29 cellular contexts compared by ENCODE assay signal in genomic region chr1:39649786-39650185, GRCh38. TPM values are rescaled to one million over a fixed set of nuclear protein-coding genes. Genes with fewer than 3 reads are reported as not detected.
DNase-seq lines count a peak whose midpoint lies in the region; ATAC-seq, FAIRE-seq and TF ChIP-seq lines count a peak whose summit lies in the region.
"Had no signal": no experiment of that assay in that cellular context is flagged by ENCODE, and none has a peak within 500 bp of the region (broad histone marks: within the 10 kb centered on the region; RNA-seq: fewer than 3 reads in every experiment).

No MANE protein-coding gene starts in this region.

- H3K4me3 Mint-ChIP-seq in mesothelial cell of epicardium, result no peak overlapping the region
- H3K4me3 Mint-ChIP-seq: CD14-positive monocyte; CD4-positive, alpha-beta memory T cell; CD4-positive, CD25-positive, alpha-beta regulatory T cell; CD8-positive, alpha-beta memory T cell had no signal

- no peak for TF ChIP-seq POLR2A in uterus (IDR thresholded peaks at IDR 0.05)

- peak overlapping the region; percentile 66 for H3K27ac Mint-ChIP-seq in mesothelial cell of epicardium
- H3K27ac Mint-ChIP-seq: CD4-positive, alpha-beta memory T cell; CD4-positive, CD25-positive, alpha-beta regulatory T cell had no signal

- peaks cover 27% of the 10 kb centered on the region for H3K4me1 Mint-ChIP-seq in mesothelial cell of epicardium

- H3K4me1 ChIP-seq in uterus, result peaks cover 8 to 23% of the 10 kb centered on the region in 2 donors

- H3K4me3 ChIP-seq in uterus, result no peak overlapping the region
- H3K4me3 ChIP-seq in foreskin fibroblast (ENCODE audit: low read depth in 1 of 2, low read length in 2 of 2), result no peak overlapping the region
- H3K4me3 ChIP-seq: BLaER1, GM12878 had no signal

- H3K36me3 ChIP-seq in uterus, result no peaks in the 10 kb centered on the region
- H3K36me3 ChIP-seq: BE2C, BLaER1 had no signal

- no peaks in the 10 kb centered on the region for H3K27me3 ChIP-seq in uterus
- H3K27me3 ChIP-seq: BE2C, BLaER1 had no signal

- no peak for TF ChIP-seq CTCF in mesothelial cell of epicardium (IDR thresholded peaks at IDR 0.05; ENCODE audit: unreplicated experiment)
- no peak for TF ChIP-seq CTCF in uterus (IDR thresholded peaks at IDR 0.05)
- TF ChIP-seq CTCF in foreskin fibroblast (IDR thresholded peaks at IDR 0.05; ENCODE audit: low read depth, low read length), result no peak

- peak overlapping the region; percentile 27 to 43 for H3K27ac ChIP-seq in uterus
- H3K27ac ChIP-seq: BLaER1 had no signal

- H3K9me3 Mint-ChIP-seq in mesothelial cell of epicardium, result no peaks in the 10 kb centered on the region
- H3K9me3 Mint-ChIP-seq: CD4-positive, CD25-positive, alpha-beta regulatory T cell; CD8-positive, alpha-beta memory T cell had no signal

- intact Hi-C loops in uterus (cut with DNase I; ENCODE audit: low total_unique reads), result loop anchor here (5.0 kb wide), 1 partner anchor 42 kb away; no protein-coding TSS in a partner anchor

- peaks cover 14% of the 10 kb centered on the region for H3K27me3 Mint-ChIP-seq in mesothelial cell of epicardium (ENCODE audit: low read depth)

- peak; percentile 92 for FAIRE-seq in endometrium (lab: Jason Lieb, UNC)
- FAIRE-seq: A204.1, GM12878, GM12892, GM18507 had no signal

- H3K36me3 Mint-ChIP-seq in mesothelial cell of epicardium, result no peaks in the 10 kb centered on the region
- H3K36me3 Mint-ChIP-seq: CD14-positive monocyte; CD4-positive, alpha-beta memory T cell; CD4-positive, CD25-positive, alpha-beta regulatory T cell; CD8-positive, alpha-beta memory T cell had no signal

- no peaks in the 10 kb centered on the region for H3K9me3 ChIP-seq in uterus
- H3K9me3 ChIP-seq: BE2C, BLaER1 had no signal

- ATAC-seq in GM19351 (IDR thresholded peaks at IDR 0.05; ENCODE audit: unreplicated experiment), result no peak
- ATAC-seq in HG03039 (IDR thresholded peaks at IDR 0.05; ENCODE audit: unreplicated experiment), result no peak
- ATAC-seq: GM12878 had no signal

- DNase-seq in amniotic epithelial cell (ENCODE audit: low read depth) (peak; percentile 80), mesothelial cell of epicardium (ENCODE audit: low spot score in 2 of 2, unreplicated experiment in 2 of 2) (no peak), uterus (peak; percentile 66 to 70), foreskin fibroblast (no peak)
- DNase-seq: 8988T; ACHN; BE2C; C1 segment of cervical spinal cord; CD4-positive, alpha-beta memory T cell; CD4-positive, CD25-positive, alpha-beta regulatory T cell; CD8-positive, alpha-beta memory T cell; COR-L47; DMS 273 treated with DMSO at 0.1 percent for 48 hours; DMS153; DND-41; EL; GDM1 had no signal

RNA-seq across cellular contexts. Expression of gene HEYL, which starts 10.3 kb away (rescaled TPM):
- total RNA-seq in mesothelial cell of epicardium (5.6 to 5.7 TPM (median 5.6 TPM) in 3 replicates), uterus (10 to 100 TPM in 2 of 4 donors, 1 to 10 TPM in 2; 9.4 to 64.0 (median 13.4) TPM)
- total RNA-seq: Daoy had no signal

RNA-seq across cellular contexts. Expression of gene NT5C1A, which starts 22.1 kb away (rescaled TPM):
- 0.34 TPM in 1 of 3 replicates, not detected in the others for total RNA-seq in mesothelial cell of epicardium
- 1 to 10 TPM in 2 of 4 donors, not detected in 2; 1.1 to 1.8 TPM for total RNA-seq in uterus
- total RNA-seq: A673; CD8-positive, alpha-beta memory T cell; Daoy; G401 had no signal

RNA-seq across cellular contexts. Expression of gene HPCAL4, which starts 41.4 kb away (rescaled TPM):
- total RNA-seq in mesothelial cell of epicardium (0.54 to 0.69 TPM (median 0.60 TPM) in 3 replicates), uterus (1 to 10 TPM in 1 of 4 donors, under 1 TPM in 1, not detected in 2; 0.24 to 3.9 TPM)
- total RNA-seq: A673 had no signal

Comparison
In these comparisons a context has a peak if more than half of its experiments do, and no peak if none do; other contexts are left out.
1. DNase-seq: peak in amniotic epithelial cell (single experiment) and uterus (2 of 2); none in mesothelial cell of epicardium (0 of 2) and foreskin fibroblast (0 of 2).